Comparison of ENCODE assay signal across 11 cellular contexts in genomic region chr6:139164001-139164400, GRCh38. TPM values are rescaled to one million over a fixed set of nuclear protein-coding genes. Genes with fewer than 3 reads are reported as not detected.
A peak's percentile ranks its signal among the peaks of the same experiment; 100 is the strongest.
DNase-seq lines count a peak whose midpoint lies in the region; ATAC-seq, FAIRE-seq and TF ChIP-seq lines count a peak whose summit lies in the region.
"Had no signal": no experiment of that assay in that cellular context is flagged by ENCODE, and none has a peak within 500 bp of the region (broad histone marks: within the 10 kb centered on the region; RNA-seq: fewer than 3 reads in every experiment).

No MANE protein-coding gene starts in this region.

- H3K27me3 ChIP-seq in SK-N-SH (ENCODE audit: insufficient read depth) (no peaks in the 10 kb centered on the region), small intestine (ENCODE audit: control insufficient read depth in 2 of 2, insufficient read depth in 2 of 2, low read length in 2 of 2) (no peaks in the 10 kb centered on the region)

- DNase-seq in SK-N-SH, result no peak
- peak; percentile 30 for DNase-seq in WTC11 (ENCODE audit: low spot score)
- peak; percentile 35 to 36 for DNase-seq in stimulated activated CD4-positive, alpha-beta T cell treated with anti-CD3 and anti-CD28 coated beads, Interleukin-4, amount 100 ng/mL, for 4 hours
- no peak for DNase-seq in NK-92 (lab: John Stamatoyannopoulos, UW; ENCODE audit: unreplicated experiment)
- no peak for DNase-seq in small intestine
- DNase-seq in frontal cortex (ENCODE audit: low spot score in 2 of 2), result no peak
- DNase-seq: NCI-H1417 had no signal

- peaks cover 0 to 10% of the 10 kb centered on the region in 2 experiments for H3K36me3 ChIP-seq in SK-N-SH (replicated peaks in 1 of 2; ENCODE audit: control insufficient read depth in 1 of 2, insufficient read depth in 2 of 2, low read length in 1 of 2)
- peaks cover 12 to 16% of the 10 kb centered on the region in 2 donors for H3K36me3 ChIP-seq in small intestine (ENCODE audit: control insufficient read depth in 2 of 2, insufficient read depth in 2 of 2, low read length in 2 of 2)

- H3K4me1 ChIP-seq in SK-N-SH (ENCODE audit: control insufficient read depth in 1 of 2, insufficient read depth in 2 of 2, low read depth in 1 of 2, low read length in 1 of 2) (no peaks in the 10 kb centered on the region), small intestine (ENCODE audit: control insufficient read depth in 2 of 2, insufficient read depth in 1 of 2, low read depth in 1 of 2, low read length in 1 of 2) (peaks cover 10 to 14% of the 10 kb centered on the region in 2 donors)

- POLR2A ChIA-PET in SK-N-SH (lab: Yijun Ruan, JAX), result no interaction called here
- POLR2A ChIA-PET in WTC11 (lab: Charles Lee), result no interaction called here

- H3K4me2 ChIP-seq in SK-N-SH, result no peak overlapping the region

- peaks cover 17% of the 10 kb centered on the region for H3K4me1 Mint-ChIP-seq in WTC11
- peaks cover 57% of the 10 kb centered on the region for H3K4me1 Mint-ChIP-seq in dendritic cell treated with granulocyte-macrophage colony-stimulating factor and Interleukin-4, amounts not matched to agents 40 ng/mL and 50 ng/mL, for 4 days (ENCODE audit: low read depth)

- no peaks in the 10 kb centered on the region for H3K9me3 ChIP-seq in SK-N-SH
- no peaks in the 10 kb centered on the region for H3K9me3 ChIP-seq in small intestine (ENCODE audit: control insufficient read depth, low read depth)

- H3K36me3 Mint-ChIP-seq in WTC11, result peaks cover 7% of the 10 kb centered on the region; the same call in 1 of the 2 replicates
- H3K36me3 Mint-ChIP-seq in dendritic cell treated with granulocyte-macrophage colony-stimulating factor and Interleukin-4, amounts not matched to agents 40 ng/mL and 50 ng/mL, for 4 days (ENCODE audit: low read depth), result peaks cover 51% of the 10 kb centered on the region

- no peak overlapping the region for H2AFZ ChIP-seq in SK-N-SH (ENCODE audit: low read depth)

- FAIRE-seq in small intestine (lab: Jason Lieb, UNC) (no peak), frontal cortex (lab: Jason Lieb, UNC) (no peak)

- peak; percentile 38; the same call in 1 of the 3 replicates for ATAC-seq in SK-N-SH treated with all-trans-retinoic acid at 6 μM for 48 hours
- ATAC-seq in WTC11, result peak; percentile 78

- no peaks in the 10 kb centered on the region for H4K20me1 ChIP-seq in SK-N-SH (ENCODE audit: insufficient read depth)

- TF ChIP-seq CTCF in SK-N-SH (IDR thresholded peaks at IDR 0.05) (no peak), WTC11 (IDR thresholded peaks at IDR 0.05) (no peak)

- no peak for TF ChIP-seq RAD21 in SK-N-SH (IDR thresholded peaks at IDR 0.05; ENCODE audit: low read length)

- no peak overlapping the region for H3K9ac ChIP-seq in SK-N-SH

- WGBS in SK-N-SH (ENCODE audit: low lambda C conversion rate), result 87% methylated on average over 3 of the region's 3 CpGs
- 69 to 78% (median 73%) methylated on average over 3 of the region's 3 CpGs for WGBS in small intestine, 3 donors

- no peaks in the 10 kb centered on the region for H3K9me3 Mint-ChIP-seq in WTC11
- H3K9me3 Mint-ChIP-seq in dendritic cell treated with granulocyte-macrophage colony-stimulating factor and Interleukin-4, amounts not matched to agents 40 ng/mL and 50 ng/mL, for 4 days, result no peaks in the 10 kb centered on the region
- H3K9me3 Mint-ChIP-seq: nephron had no signal

- H3K27ac ChIP-seq in SK-N-SH (ENCODE audit: low read depth in 2 of 2, low read length in 1 of 2) (no peak overlapping the region), small intestine (ENCODE audit: low read depth in 1 of 2, low read length in 1 of 2) (no peak overlapping the region)
- H3K27ac ChIP-seq: VCaP had no signal

- no peaks in the 10 kb centered on the region for H3K27me3 Mint-ChIP-seq in WTC11 (ENCODE audit: low read depth)
- no peaks in the 10 kb centered on the region for H3K27me3 Mint-ChIP-seq in dendritic cell treated with granulocyte-macrophage colony-stimulating factor and Interleukin-4, amounts not matched to agents 40 ng/mL and 50 ng/mL, for 4 days

- H3K4me3 Mint-ChIP-seq in WTC11, result no peak overlapping the region
- H3K4me3 Mint-ChIP-seq in dendritic cell treated with granulocyte-macrophage colony-stimulating factor and Interleukin-4, amounts not matched to agents 40 ng/mL and 50 ng/mL, for 4 days, result no peak overlapping the region
- H3K4me3 Mint-ChIP-seq: nephron had no signal

- CTCF ChIA-PET in SK-N-SH (lab: Yijun Ruan, JAX) (interaction anchor here (0.6 kb wide), 1 partner anchor 34 kb away, joined by 3 read pairs; no protein-coding TSS in a partner anchor), WTC11 (lab: Charles Lee) (interaction anchor here (0.5 to 1.7 kb wide), 6 partner anchors 10 to 347 kb away, joined by 3 to 5 read pairs (median 3); no protein-coding TSS in a partner anchor)

- no peak for TF ChIP-seq EP300 in SK-N-SH (IDR thresholded peaks at IDR 0.05; ENCODE audit: borderline replicate concordance in 1 of 2, low read depth in 1 of 2, low read length in 1 of 2)

- H3K27ac Mint-ChIP-seq in WTC11, result peak overlapping the region; percentile 12; the same call in 1 of the 2 replicates
- H3K27ac Mint-ChIP-seq in dendritic cell treated with granulocyte-macrophage colony-stimulating factor and Interleukin-4, amounts not matched to agents 40 ng/mL and 50 ng/mL, for 4 days, result peak overlapping the region; percentile 2
- H3K27ac Mint-ChIP-seq: nephron had no signal

- no peaks in the 10 kb centered on the region for H3F3A ChIP-seq in SK-N-SH (replicated peaks; ENCODE audit: insufficient read depth)

- no peak overlapping the region for H3K4me3 ChIP-seq in SK-N-SH (ENCODE audit: low read depth in 2 of 2, low read length in 1 of 2)
- no peak overlapping the region for H3K4me3 ChIP-seq in small intestine (ENCODE audit: low read depth in 1 of 2, low read length in 2 of 2)

- no peaks in the 10 kb centered on the region for H3K9me2 ChIP-seq in SK-N-SH

- intact Hi-C loops in dendritic cell treated with granulocyte-macrophage colony-stimulating factor and Interleukin-4, amounts not matched to agents 40 ng/mL and 50 ng/mL, for 4 days (cut with micrococcal nuclease), result no loop called here

- 0 out of 2 replicates have a peak, but pooled peaks cover 3% of the 10 kb centered on the region for H3K79me2 ChIP-seq in SK-N-SH (ENCODE audit: insufficient read depth)

TF ChIP-seq in SK-N-SH treated with all-trans-retinoic acid at 6 μM for 48 hours, 23 proteins besides CTCF, POLR2A, EP300 and RAD21 (continues in another document):
- no peak for TF ChIP-seq TOX (CRISPR knock-in tag; IDR thresholded peaks at IDR 0.05; ENCODE audit: borderline replicate concordance)
- TF ChIP-seq POU6F1 (CRISPR knock-in tag; IDR thresholded peaks at IDR 0.05; ENCODE audit: borderline replicate concordance, low read depth), result no peak
- no peak for TF ChIP-seq CSDC2 (CRISPR knock-in tag; IDR thresholded peaks at IDR 0.05)

TF ChIP-seq in SK-N-SH, 30 proteins besides CTCF, POLR2A, EP300 and RAD21 (continues in another document):
- TF ChIP-seq NFIC (IDR thresholded peaks at IDR 0.05; ENCODE audit: borderline replicate concordance) (no peak), TAF1 (IDR thresholded peaks at IDR 0.05; ENCODE audit: borderline replicate concordance, low read depth, low read length) (no peak), RFX5 (IDR thresholded peaks at IDR 0.05; ENCODE audit: low read length) (no peak)

TF ChIP-seq in WTC11, 78 proteins besides CTCF, POLR2A, EP300 and RAD21 (continues in another document):
- TF ChIP-seq ZNF512 (CRISPR knock-in tag; IDR thresholded peaks at IDR 0.05; ENCODE audit: borderline replicate concordance) (no peak), ZNF396 (CRISPR knock-in tag; IDR thresholded peaks at IDR 0.05; ENCODE audit: borderline replicate concordance) (no peak), ZNF219 (CRISPR knock-in tag; IDR thresholded peaks at IDR 0.05; ENCODE audit: borderline replicate concordance) (no peak), SOX15 (CRISPR knock-in tag; IDR thresholded peaks at IDR 0.05) (no peak), ELF4 (CRISPR knock-in tag; IDR thresholded peaks at IDR 0.05; ENCODE audit: low read depth) (no peak)

RNA-seq across cellular contexts. Expression of gene HECA, which starts 29.1 kb away (rescaled TPM):
- polyA plus RNA-seq in SK-N-SH (2012; rRNA removed) (1.6 and 2.0 TPM in 2 replicates), small intestine (10 to 100 TPM; 11.6 to 17.0 (median 17.0) TPM)
- polyA plus RNA-seq in SK-N-SH (2012; cell fraction: cytosol; rRNA removed), result 2.3 TPM in 2 replicates
- polyA plus RNA-seq in SK-N-SH (2012; cell fraction: nucleus; rRNA removed), result 1.2 and 1.5 TPM in 2 replicates
- total RNA-seq in WTC11 (2021) (8.1 to 9.4 TPM (median 8.1 TPM) in 3 replicates), frontal cortex (56.3 TPM)

Comparison
In these comparisons a context has a peak if more than half of its experiments do, and no peak if none do; other contexts are left out.
1. DNase-seq: peak in WTC11 (single experiment) and stimulated activated CD4-positive, alpha-beta T cell treated with anti-CD3 and anti-CD28 coated beads, Interleukin-4, amount 100 ng/mL, for 4 hours (2 of 2); none in SK-N-SH (single experiment), NK-92 (single experiment), small intestine (single experiment) and frontal cortex (0 of 2).